Comparison of ENCODE assay signal across 8 cellular contexts in the genomic region with DNA sequence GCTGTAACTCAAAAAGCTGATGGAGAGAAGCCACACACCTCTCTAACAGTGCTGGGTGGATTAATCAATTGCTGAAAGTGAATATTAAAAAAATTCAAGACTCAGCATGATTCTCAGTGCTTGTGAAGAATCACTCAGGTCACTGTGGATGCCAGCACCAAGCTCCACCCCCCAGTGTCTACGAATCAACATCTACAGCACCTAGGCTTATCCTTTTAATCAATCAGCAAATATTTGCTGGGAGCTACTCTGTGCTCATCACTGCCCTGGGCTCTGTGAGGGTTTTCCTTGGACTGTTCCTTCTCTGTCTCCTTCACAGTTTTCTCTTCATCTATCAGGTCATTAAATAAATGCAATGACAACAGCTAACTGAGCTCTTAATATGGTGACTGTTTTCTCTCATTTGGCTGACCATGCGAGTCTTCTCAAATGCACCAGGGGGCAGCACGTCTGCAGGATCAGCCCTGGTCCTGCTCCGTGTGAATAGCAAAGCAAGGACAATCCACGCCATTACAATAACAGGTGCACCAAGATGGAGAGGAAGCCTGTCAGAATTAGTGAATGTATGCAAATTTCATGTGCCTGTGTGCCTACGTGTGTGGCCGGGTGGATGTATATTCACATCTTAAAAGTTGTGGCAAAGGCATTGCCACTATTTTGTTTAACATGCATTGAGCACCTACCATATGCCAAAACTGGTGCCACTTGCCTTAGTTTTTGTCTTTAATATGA. TPM values are rescaled to one million over a fixed set of nuclear protein-coding genes. Genes with fewer than 3 reads are reported as not detected.
DNase-seq lines count a peak whose midpoint lies in the region; ATAC-seq and TF ChIP-seq lines count a peak whose summit lies in the region.

No MANE protein-coding gene starts in this region.

- H3K9ac ChIP-seq in fibroblast of lung (ENCODE audit: insufficient read depth, low read length) = no peak overlapping the region

- 20 to 23% methylated on average over 7 of the region's 7 CpGs for WGBS in aorta, 2 donors

- H3K27ac ChIP-seq in fibroblast of lung (ENCODE audit: insufficient read depth, low read length) (no peak overlapping the region), aorta (ENCODE audit: low read depth in 1 of 2, low read length in 2 of 2) (no peak overlapping the region)

- H2AFZ ChIP-seq in fibroblast of lung (ENCODE audit: low read length) = no peak overlapping the region

- H3K27me3 ChIP-seq in fibroblast of lung (ENCODE audit: control insufficient read depth, insufficient read depth, low read length) (peaks cover 6% of the 10 kb centered on the region), aorta (ENCODE audit: control insufficient read depth in 1 of 2, insufficient read depth in 2 of 2, low read length in 1 of 2) (no peaks in the 10 kb centered on the region)

- H3K4me1 Mint-ChIP-seq in activated CD4-positive, alpha-beta T cell treated with anti-CD3 and anti-CD28 coated beads, Interleukin-2, amount 10 ng/mL, durations not matched to agents 24 days and 14 days = peaks cover 15% of the 10 kb centered on the region
- H3K4me1 Mint-ChIP-seq in neural crest cell = no peaks in the 10 kb centered on the region

- no peak overlapping the region for H3K4me2 ChIP-seq in fibroblast of lung (ENCODE audit: extremely low read depth, insufficient read depth, low read length)

- intact Hi-C loops in activated CD4-positive, alpha-beta T cell treated with anti-CD3 and anti-CD28 coated beads, Interleukin-2, amount 10 ng/mL, durations not matched to agents 24 days and 14 days (cut with micrococcal nuclease) = loop anchor here (1.0 kb wide), 2 partner anchors 161 to 672 kb away; no protein-coding TSS in a partner anchor
- intact Hi-C loops in aorta (cut with DNase I) = loop anchor here (5.0 kb wide), 1 partner anchor 162 kb away; no protein-coding TSS in a partner anchor

- no peak overlapping the region for H3K4me3 Mint-ChIP-seq in activated CD4-positive, alpha-beta T cell treated with anti-CD3 and anti-CD28 coated beads, Interleukin-2, amount 10 ng/mL, durations not matched to agents 24 days and 14 days
- no peak overlapping the region for H3K4me3 Mint-ChIP-seq in neural crest cell

- DNase-seq in COLO668 (lab: John Stamatoyannopoulos, UW; ENCODE audit: unreplicated experiment) = peak; percentile 81
- peak; percentile 34 for DNase-seq in GM19238 (ENCODE audit: insufficient read length, low spot score)
- DNase-seq in NCI-H345 (lab: John Stamatoyannopoulos, UW) = peak; percentile 50
- peak; percentile 85 for DNase-seq in activated CD4-positive, alpha-beta T cell treated with anti-CD3 and anti-CD28 coated beads, Interleukin-2, amount 10 ng/mL, durations not matched to agents 24 days and 14 days
- peak; percentile 50 to 56 for DNase-seq in fibroblast of lung (ENCODE audit: low read depth in 2 of 2)
- DNase-seq in neural crest cell (ENCODE audit: low read depth, low spot score) = peak; percentile 57
- peak in 1 of 2 donors; percentile 60 for DNase-seq in aorta

- H3K36me3 ChIP-seq in fibroblast of lung (ENCODE audit: control insufficient read depth, insufficient read depth, low read length) (no peaks in the 10 kb centered on the region), aorta (ENCODE audit: control insufficient read depth in 1 of 2, insufficient read depth in 2 of 2, low read length in 1 of 2) (no peaks in the 10 kb centered on the region)

- peaks cover 15% of the 10 kb centered on the region for H3K27me3 Mint-ChIP-seq in activated CD4-positive, alpha-beta T cell treated with anti-CD3 and anti-CD28 coated beads, Interleukin-2, amount 10 ng/mL, durations not matched to agents 24 days and 14 days
- H3K27me3 Mint-ChIP-seq in neural crest cell (ENCODE audit: low read depth) = peaks cover 12% of the 10 kb centered on the region

- H3K4me3 ChIP-seq in fibroblast of lung (replicated peaks in 1 of 4; ENCODE audit: control extremely low read depth in 1 of 4, insufficient read depth in 1 of 4, low read depth in 3 of 4, low read length in 4 of 4) = no peak overlapping the region
- no peak overlapping the region for H3K4me3 ChIP-seq in aorta (ENCODE audit: low read length in 2 of 2)

- peaks cover 6% of the 10 kb centered on the region for H3K9me3 Mint-ChIP-seq in activated CD4-positive, alpha-beta T cell treated with anti-CD3 and anti-CD28 coated beads, Interleukin-2, amount 10 ng/mL, durations not matched to agents 24 days and 14 days
- peaks cover 9% of the 10 kb centered on the region for H3K9me3 Mint-ChIP-seq in neural crest cell

- H3K9me3 ChIP-seq in fibroblast of lung (ENCODE audit: control insufficient read depth, insufficient read depth, low read depth, low read length) = no peaks in the 10 kb centered on the region
- H3K9me3 ChIP-seq in aorta (ENCODE audit: control insufficient read depth, low read length) = no peaks in the 10 kb centered on the region

- H4K20me1 ChIP-seq in fibroblast of lung (ENCODE audit: control insufficient read depth, extremely low read depth, insufficient read depth, low read length) = no peaks in the 10 kb centered on the region

- no peaks in the 10 kb centered on the region for H3K79me2 ChIP-seq in fibroblast of lung (ENCODE audit: control insufficient read depth, insufficient read depth, low read length)

- H3K36me3 Mint-ChIP-seq in activated CD4-positive, alpha-beta T cell treated with anti-CD3 and anti-CD28 coated beads, Interleukin-2, amount 10 ng/mL, durations not matched to agents 24 days and 14 days (ENCODE audit: low read depth) = no peaks in the 10 kb centered on the region
- H3K36me3 Mint-ChIP-seq in neural crest cell (ENCODE audit: low read depth) = peaks cover 3% of the 10 kb centered on the region

- H3K4me1 ChIP-seq in fibroblast of lung (ENCODE audit: control insufficient read depth, extremely low read depth, insufficient read depth, low read length) (no peaks in the 10 kb centered on the region), aorta (ENCODE audit: control insufficient read depth in 1 of 2, insufficient read depth in 2 of 2, low read length in 2 of 2) (no peaks in the 10 kb centered on the region)

- ATAC-seq in HG03354 (IDR thresholded peaks at IDR 0.05; ENCODE audit: poor library complexity, severe bottlenecking, unreplicated experiment) (peak; percentile 91), aorta (ENCODE audit: low FRiP score) (peak; percentile 67)

- H3K27ac Mint-ChIP-seq in activated CD4-positive, alpha-beta T cell treated with anti-CD3 and anti-CD28 coated beads, Interleukin-2, amount 10 ng/mL, durations not matched to agents 24 days and 14 days = no peak overlapping the region
- no peak overlapping the region for H3K27ac Mint-ChIP-seq in neural crest cell (ENCODE audit: unreplicated experiment)

- TF ChIP-seq CTCF in fibroblast of lung (conservative IDR thresholded peaks at IDR 0.05 in 1 of 2, IDR thresholded peaks at IDR 0.05 in 1 of 2; ENCODE audit: low read depth in 1 of 2, low read length in 2 of 2) = peak; percentile 72 to 90
- peak; percentile 90 for TF ChIP-seq CTCF in neural crest cell (conservative IDR thresholded peaks at IDR 0.05)

RNA-seq across cellular contexts. Expression of a gene that starts 14.6 kb away (rescaled TPM):
- not detected in 2 replicates for total RNA-seq in activated CD4-positive, alpha-beta T cell treated with anti-CD3 and anti-CD28 coated beads, Interleukin-2, amount 10 ng/mL, durations not matched to agents 24 days and 14 days
- total RNA-seq in fibroblast of lung (not detected in 2 replicates), neural crest cell (not detected in 2 replicates), aorta (not detected)
- polyA plus RNA-seq in fibroblast of lung (not detected in 2 replicates), aorta (not detected)
- polyA plus RNA-seq in fibroblast of lung (2012) = not detected in 2 replicates
- polyA minus RNA-seq in fibroblast of lung (ENCODE audit: low replicate concordance) = not detected in 2 replicates
